10 cellular contexts compared by ENCODE assay signal in the genomic region with DNA sequence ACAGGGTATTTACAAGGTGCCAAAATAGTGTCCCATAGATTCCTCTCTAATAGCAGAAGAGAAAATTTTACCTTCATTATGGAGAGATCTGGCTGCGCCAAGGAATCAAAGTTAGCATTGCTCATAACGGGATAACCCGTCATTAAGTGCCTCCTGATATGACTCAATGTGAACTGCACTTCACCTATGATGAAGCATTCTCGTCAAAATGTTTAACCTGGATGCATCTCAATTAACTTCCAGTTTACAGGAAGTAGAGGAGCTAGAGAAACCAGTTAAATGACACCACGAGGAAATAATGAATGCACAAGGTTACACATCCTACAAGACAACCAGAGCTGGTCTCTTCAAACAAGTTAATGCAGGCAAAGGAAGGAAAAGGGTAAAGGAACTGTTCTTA. TPM values are rescaled to one million over a fixed set of nuclear protein-coding genes. Genes with fewer than 3 reads are reported as not detected.
A peak's percentile ranks its signal among the peaks of the same experiment; 100 is the strongest.
DNase-seq lines count a peak whose midpoint lies in the region; ATAC-seq, FAIRE-seq and TF ChIP-seq lines count a peak whose summit lies in the region.
"Had no signal": no experiment of that assay in that cellular context is flagged by ENCODE, and none has a peak within 500 bp of the region (broad histone marks: within the 10 kb centered on the region; RNA-seq: fewer than 3 reads in every experiment).

No MANE protein-coding gene starts in this region.

- peaks cover 3% of the 10 kb centered on the region for H4K20me1 ChIP-seq in keratinocyte (ENCODE audit: control insufficient read depth, extremely low read depth, insufficient read depth, low read length)

- peaks cover 0 to 12% of the 10 kb centered on the region in 2 experiments for H3K36me3 ChIP-seq in keratinocyte (ENCODE audit: control insufficient read depth in 2 of 2, extremely low read depth in 1 of 2, insufficient read depth in 2 of 2, low read length in 2 of 2)
- H3K36me3 ChIP-seq: thoracic aorta had no signal

- H3K4me1 ChIP-seq in keratinocyte (ENCODE audit: control insufficient read depth, extremely low read depth, insufficient read depth, low read length), result peaks cover 33% of the 10 kb centered on the region

- peak overlapping the region; percentile 79 for H3K4me2 ChIP-seq in keratinocyte (ENCODE audit: control insufficient read depth, extremely low read depth, insufficient read depth, low read depth, low read length)

- FAIRE-seq in keratinocyte (lab: Jason Lieb, UNC), result peak; percentile 88

- ATAC-seq in GM18858 (IDR thresholded peaks at IDR 0.05; ENCODE audit: unreplicated experiment) (peak; percentile 67), GM21717 (IDR thresholded peaks at IDR 0.05; ENCODE audit: unreplicated experiment) (peak; percentile 64), HG03565 (IDR thresholded peaks at IDR 0.05; ENCODE audit: unreplicated experiment) (peak; percentile 69)

- H2AFZ ChIP-seq in keratinocyte (ENCODE audit: control insufficient read depth, low read length), result no peak overlapping the region

- peaks cover 2% of the 10 kb centered on the region for H3K9me3 ChIP-seq in keratinocyte (ENCODE audit: control insufficient read depth, low read depth, low read length)
- H3K9me3 ChIP-seq: right lobe of liver, thoracic aorta had no signal

- dilution Hi-C loops in keratinocyte (cut with MboI; ENCODE audit: extremely low pct_ligation_motif_present, low sequenced_read_pairs), result no loop called here

- peak overlapping the region; percentile 54 for H3K9ac ChIP-seq in keratinocyte (ENCODE audit: control insufficient read depth, extremely low read depth, insufficient read depth, low read length)

- no peaks in the 10 kb centered on the region for H3K9me1 ChIP-seq in keratinocyte (ENCODE audit: control insufficient read depth, extremely low read depth, insufficient read depth, low read length)

- no peak for TF ChIP-seq CTCF in keratinocyte (optimal IDR thresholded peaks at IDR 0.05 in 1 of 3, IDR thresholded peaks at IDR 0.05 in 1 of 3, conservative IDR thresholded peaks at IDR 0.05 in 1 of 3; ENCODE audit: extremely low read depth in 1 of 3, insufficient read depth in 2 of 3, low read length in 3 of 3)

- no peaks in the 10 kb centered on the region for H3K27me3 ChIP-seq in keratinocyte (ENCODE audit: control insufficient read depth, extremely low read depth, insufficient read depth, low read length)
- H3K27me3 ChIP-seq: cardiac muscle cell, right lobe of liver had no signal

- H3K79me2 ChIP-seq in keratinocyte (ENCODE audit: control insufficient read depth, insufficient read depth, low read length), result peaks cover 70% of the 10 kb centered on the region

- peak; percentile 63 for DNase-seq in keratinocyte (ENCODE audit: low read depth, low spot score)
- no peak for DNase-seq in HK-2 (ENCODE audit: unreplicated experiment)
- no peak for DNase-seq in Kasumi-1 (lab: John Stamatoyannopoulos, UW)
- DNase-seq in NCI-H446 treated with DMSO at 0.1 percent for 48 hours (lab: John Stamatoyannopoulos, UW), result no peak
- DNase-seq: right lobe of liver had no signal

- H3K27ac ChIP-seq in keratinocyte (ENCODE audit: control insufficient read depth, insufficient read depth, low read length), result peak overlapping the region; percentile 76
- H3K27ac ChIP-seq: cardiac muscle cell, right lobe of liver, thoracic aorta had no signal

- H3K4me3 ChIP-seq in keratinocyte (ENCODE audit: control insufficient read depth in 2 of 3, extremely low read depth in 1 of 3, insufficient read depth in 2 of 3, low read depth in 1 of 3, low read length in 3 of 3), result peak overlapping the region in 2 of 3 experiments; percentile 43 to 53
- H3K4me3 ChIP-seq: cardiac muscle cell, right lobe of liver, thoracic aorta had no signal

RNA-seq across cellular contexts. Expression of a gene that starts 17.2 kb away (rescaled TPM):
- 36.5 to 48.4 TPM (median 44.0 TPM) in 3 replicates for polyA plus RNA-seq in keratinocyte
- 26.6 TPM for polyA plus RNA-seq in keratinocyte (2011; ENCODE audit: low read depth)
- 34.3 and 54.3 TPM in 2 replicates for polyA plus RNA-seq in keratinocyte (2011; cell fraction: cytosol; rRNA removed)
- 40.9 and 43.3 TPM in 2 replicates for polyA plus RNA-seq in keratinocyte (2011; cell fraction: nucleus; rRNA removed)
- 28.3 and 28.4 TPM in 2 replicates for polyA plus RNA-seq in keratinocyte (2012; ENCODE audit: low replicate concordance)
- polyA minus RNA-seq in keratinocyte, result 57.7 to 102 TPM (median 100 TPM) in 3 replicates
- polyA minus RNA-seq in keratinocyte (2011; cell fraction: cytosol; rRNA and poly(A)+ RNA removed), result 58.7 TPM
- 35.9 and 69.2 TPM in 2 replicates for polyA minus RNA-seq in keratinocyte (2011; cell fraction: nucleus; rRNA and poly(A)+ RNA removed)
